Comparison of ENCODE assay signal across 1 cellular context in the genomic region with DNA sequence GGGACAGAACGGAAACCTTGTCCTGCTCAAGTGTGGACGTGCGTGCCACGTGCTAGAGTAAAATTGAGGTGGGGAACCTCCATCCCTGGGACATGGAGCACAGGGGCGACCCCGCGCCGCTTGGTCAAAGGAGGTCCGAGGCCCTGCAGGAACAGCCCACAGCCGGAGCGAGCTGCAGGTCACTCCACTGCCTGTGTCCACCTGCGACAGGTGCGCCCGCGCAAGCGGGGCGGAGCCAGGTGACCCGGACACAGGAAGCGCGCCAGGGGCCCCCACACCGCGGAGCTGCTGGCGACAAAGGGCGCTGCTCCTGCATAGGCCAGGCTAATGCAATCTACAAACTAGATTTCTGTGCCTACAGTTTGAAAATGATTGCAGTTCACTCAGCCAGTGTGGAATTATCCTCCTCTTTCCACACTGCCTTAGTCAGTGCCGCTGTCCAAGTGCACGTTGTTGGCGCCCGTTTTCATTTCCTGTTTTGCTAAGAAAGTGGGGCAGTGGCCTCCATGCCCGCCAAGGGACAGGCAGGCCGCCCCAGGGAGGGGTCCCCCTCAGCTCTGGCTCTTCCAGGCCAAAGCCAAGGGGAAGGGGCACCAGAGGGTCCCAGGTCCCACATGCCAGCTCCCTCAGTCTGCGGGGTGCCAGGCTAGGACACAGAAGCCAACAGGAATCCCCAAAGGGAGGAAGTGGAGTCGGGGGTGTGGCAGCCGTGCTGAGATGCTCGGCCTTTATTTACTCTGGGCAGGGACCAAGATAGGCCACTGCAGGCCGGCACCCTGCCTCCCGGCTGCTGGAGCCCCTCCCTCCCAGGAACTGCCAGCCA.
TF ChIP-seq lines count a peak whose summit lies in the region.

No MANE protein-coding gene starts in this region.

TF ChIP-seq in K562, 482 proteins besides CTCF, POLR2A, EP300 and RAD21 (continued from another document and continues in another):
- TF ChIP-seq, protein P1, sequence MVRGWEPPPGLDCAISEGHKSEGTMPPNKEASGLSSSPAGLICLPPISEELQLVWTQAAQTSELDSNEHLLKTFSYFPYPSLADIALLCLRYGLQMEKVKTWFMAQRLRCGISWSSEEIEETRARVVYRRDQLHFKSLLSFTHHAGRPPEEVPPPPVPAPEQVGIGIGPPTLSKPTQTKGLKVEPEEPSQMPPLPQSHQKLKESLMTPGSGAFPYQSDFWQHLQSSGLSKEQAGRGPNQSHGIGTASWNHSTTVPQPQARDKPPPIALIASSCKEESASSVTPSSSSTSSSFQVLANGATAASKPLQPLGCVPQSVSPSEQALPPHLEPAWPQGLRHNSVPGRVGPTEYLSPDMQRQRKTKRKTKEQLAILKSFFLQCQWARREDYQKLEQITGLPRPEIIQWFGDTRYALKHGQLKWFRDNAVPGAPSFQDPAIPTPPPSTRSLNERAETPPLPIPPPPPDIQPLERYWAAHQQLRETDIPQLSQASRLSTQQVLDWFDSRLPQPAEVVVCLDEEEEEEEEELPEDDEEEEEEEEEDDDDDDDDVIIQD (CRISPR knock-in tag; IDR thresholded peaks at IDR 0.05) = no peak
- TF ChIP-seq ZNF143 (CRISPR knock-in tag; IDR thresholded peaks at IDR 0.05) (no peak), RCOR1 (IDR thresholded peaks at IDR 0.05; ENCODE audit: borderline replicate concordance in 1 of 2, low read depth in 2 of 2, low read length in 2 of 2) (peak in 1 of 2 experiments; percentile 59; a peak in 1 of 4 replicates), ETV6 (IDR thresholded peaks at IDR 0.05; ENCODE audit: borderline replicate concordance in 1 of 2, low read depth in 2 of 2, low read length in 1 of 2) (no peak), ETV6 (CRISPR knock-in tag; IDR thresholded peaks at IDR 0.05; ENCODE audit: borderline replicate concordance) (no peak), CREBBP (IDR thresholded peaks at IDR 0.05; ENCODE audit: low read depth, low read length) (no peak), ZSCAN29 (IDR thresholded peaks at IDR 0.05) (no peak), HNRNPUL1 (IDR thresholded peaks at IDR 0.05; ENCODE audit: low read length) (no peak), SPI1 (IDR thresholded peaks at IDR 0.05; ENCODE audit: borderline replicate concordance, low read depth, low read length) (peak; percentile 94), STAT5A (IDR thresholded peaks at IDR 0.05; ENCODE audit: borderline replicate concordance, low read length) (no peak), SNRNP70 (optimal IDR thresholded peaks at IDR 0.05; ENCODE audit: low read depth, low read length) (no peak), MAZ (CRISPR knock-in tag; conservative IDR thresholded peaks at IDR 0.05 in 1 of 2, IDR thresholded peaks at IDR 0.05 in 1 of 2) (peak in 1 of 2 experiments; percentile 1; a peak in 1 of 4 replicates), MTA3 (IDR thresholded peaks at IDR 0.05; ENCODE audit: borderline replicate concordance) (peak; percentile 27; the same call in 1 of the 2 replicates), TAF1 (IDR thresholded peaks at IDR 0.05; ENCODE audit: control insufficient read depth, extremely low read depth, insufficient read depth, low read length, severe bottlenecking) (peak; percentile 37), ZNF324 (CRISPR knock-in tag; IDR thresholded peaks at IDR 0.05) (no peak), SMARCA5 (IDR thresholded peaks at IDR 0.05) (no peak), TEAD4 (IDR thresholded peaks at IDR 0.05; ENCODE audit: low read length) (no peak; the same call in 1 of the 2 replicates), TEAD4 (CRISPR knock-in tag; IDR thresholded peaks at IDR 0.05; ENCODE audit: borderline replicate concordance) (0 out of 2 replicates have a peak, but pooled peaks have one; percentile 25), ZBTB17 (CRISPR knock-in tag; IDR thresholded peaks at IDR 0.05) (peak; percentile 9), KAT2B (IDR thresholded peaks at IDR 0.05; ENCODE audit: low read depth, low read length) (no peak), RFX7 (CRISPR knock-in tag; IDR thresholded peaks at IDR 0.05) (no peak), ZNF830 (CRISPR knock-in tag; IDR thresholded peaks at IDR 0.05) (no peak), PHF21A (IDR thresholded peaks at IDR 0.05; ENCODE audit: borderline replicate concordance, low read depth) (no peak), POLR3G (IDR thresholded peaks at IDR 0.05; ENCODE audit: extremely low read depth, insufficient read length, insufficient replicate concordance) (no peak), SIN3B (IDR thresholded peaks at IDR 0.05; ENCODE audit: low read depth) (no peak), XRCC5 (IDR thresholded peaks at IDR 0.05; ENCODE audit: low read depth, low read length) (no peak), ZNF561 (CRISPR knock-in tag; conservative IDR thresholded peaks at IDR 0.05) (no peak), CBX1 (IDR thresholded peaks at IDR 0.05; ENCODE audit: low read depth) (no peak), BRD4 (IDR thresholded peaks at IDR 0.05) (no peak), ZNF134 (CRISPR knock-in tag; conservative IDR thresholded peaks at IDR 0.05) (no peak), SLC30A9 (CRISPR knock-in tag; IDR thresholded peaks at IDR 0.05) (no peak), FOSL1 (tag; conservative IDR thresholded peaks at IDR 0.05) (no peak), GATAD2B (IDR thresholded peaks at IDR 0.05; ENCODE audit: borderline replicate concordance) (no peak), ZNF589 (CRISPR knock-in tag; IDR thresholded peaks at IDR 0.05; ENCODE audit: low read depth) (no peak; the same call in 1 of the 2 replicates), ZNF785 (CRISPR knock-in tag; IDR thresholded peaks at IDR 0.05) (no peak), MYC (IDR thresholded peaks at IDR 0.05; ENCODE audit: low read depth, low read length) (peak; percentile 86), MYC (CRISPR knock-in tag; IDR thresholded peaks at IDR 0.05; ENCODE audit: borderline replicate concordance, low read depth) (peak; percentile 71; the same call in 1 of the 2 replicates), SIX5 (IDR thresholded peaks at IDR 0.05; ENCODE audit: borderline replicate concordance in 1 of 2, insufficient read depth in 1 of 2, low read depth in 1 of 2, low read length in 2 of 2) (no peak), ARID2 (IDR thresholded peaks at IDR 0.05) (no peak), SMARCA4 (IDR thresholded peaks at IDR 0.05) (no peak), ZNF764 (CRISPR knock-in tag; IDR thresholded peaks at IDR 0.05; ENCODE audit: low read depth) (no peak), SIN3A (IDR thresholded peaks at IDR 0.05; ENCODE audit: borderline replicate concordance in 2 of 2, control insufficient read depth in 1 of 2, low read depth in 2 of 2, low read length in 2 of 2) (peak in 1 of 2 experiments; percentile 50; a peak in 1 of 4 replicates), POLR2G (IDR thresholded peaks at IDR 0.05; ENCODE audit: low read depth, low read length) (peak; percentile 86)
- TF ChIP-seq, protein P2, sequence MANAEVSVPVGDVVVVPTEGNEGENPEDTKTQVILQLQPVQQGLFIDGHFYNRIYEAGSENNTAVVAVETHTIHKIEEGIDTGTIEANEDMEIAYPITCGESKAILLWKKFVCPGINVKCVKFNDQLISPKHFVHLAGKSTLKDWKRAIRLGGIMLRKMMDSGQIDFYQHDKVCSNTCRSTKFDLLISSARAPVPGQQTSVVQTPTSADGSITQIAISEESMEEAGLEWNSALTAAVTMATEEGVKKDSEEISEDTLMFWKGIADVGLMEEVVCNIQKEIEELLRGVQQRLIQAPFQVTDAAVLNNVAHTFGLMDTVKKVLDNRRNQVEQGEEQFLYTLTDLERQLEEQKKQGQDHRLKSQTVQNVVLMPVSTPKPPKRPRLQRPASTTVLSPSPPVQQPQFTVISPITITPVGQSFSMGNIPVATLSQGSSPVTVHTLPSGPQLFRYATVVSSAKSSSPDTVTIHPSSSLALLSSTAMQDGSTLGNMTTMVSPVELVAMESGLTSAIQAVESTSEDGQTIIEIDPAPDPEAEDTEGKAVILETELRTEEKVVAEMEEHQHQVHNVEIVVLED (CRISPR knock-in tag; IDR thresholded peaks at IDR 0.05) = no peak
- TF ChIP-seq, protein P3, sequence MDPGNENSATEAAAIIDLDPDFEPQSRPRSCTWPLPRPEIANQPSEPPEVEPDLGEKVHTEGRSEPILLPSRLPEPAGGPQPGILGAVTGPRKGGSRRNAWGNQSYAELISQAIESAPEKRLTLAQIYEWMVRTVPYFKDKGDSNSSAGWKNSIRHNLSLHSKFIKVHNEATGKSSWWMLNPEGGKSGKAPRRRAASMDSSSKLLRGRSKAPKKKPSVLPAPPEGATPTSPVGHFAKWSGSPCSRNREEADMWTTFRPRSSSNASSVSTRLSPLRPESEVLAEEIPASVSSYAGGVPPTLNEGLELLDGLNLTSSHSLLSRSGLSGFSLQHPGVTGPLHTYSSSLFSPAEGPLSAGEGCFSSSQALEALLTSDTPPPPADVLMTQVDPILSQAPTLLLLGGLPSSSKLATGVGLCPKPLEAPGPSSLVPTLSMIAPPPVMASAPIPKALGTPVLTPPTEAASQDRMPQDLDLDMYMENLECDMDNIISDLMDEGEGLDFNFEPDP (CRISPR knock-in tag; IDR thresholded peaks at IDR 0.05) = no peak
- TF ChIP-seq, protein P4, sequence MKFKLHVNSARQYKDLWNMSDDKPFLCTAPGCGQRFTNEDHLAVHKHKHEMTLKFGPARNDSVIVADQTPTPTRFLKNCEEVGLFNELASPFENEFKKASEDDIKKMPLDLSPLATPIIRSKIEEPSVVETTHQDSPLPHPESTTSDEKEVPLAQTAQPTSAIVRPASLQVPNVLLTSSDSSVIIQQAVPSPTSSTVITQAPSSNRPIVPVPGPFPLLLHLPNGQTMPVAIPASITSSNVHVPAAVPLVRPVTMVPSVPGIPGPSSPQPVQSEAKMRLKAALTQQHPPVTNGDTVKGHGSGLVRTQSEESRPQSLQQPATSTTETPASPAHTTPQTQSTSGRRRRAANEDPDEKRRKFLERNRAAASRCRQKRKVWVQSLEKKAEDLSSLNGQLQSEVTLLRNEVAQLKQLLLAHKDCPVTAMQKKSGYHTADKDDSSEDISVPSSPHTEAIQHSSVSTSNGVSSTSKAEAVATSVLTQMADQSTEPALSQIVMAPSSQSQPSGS (CRISPR knock-in tag; IDR thresholded peaks at IDR 0.05) = no peak
- TF ChIP-seq, protein P5, sequence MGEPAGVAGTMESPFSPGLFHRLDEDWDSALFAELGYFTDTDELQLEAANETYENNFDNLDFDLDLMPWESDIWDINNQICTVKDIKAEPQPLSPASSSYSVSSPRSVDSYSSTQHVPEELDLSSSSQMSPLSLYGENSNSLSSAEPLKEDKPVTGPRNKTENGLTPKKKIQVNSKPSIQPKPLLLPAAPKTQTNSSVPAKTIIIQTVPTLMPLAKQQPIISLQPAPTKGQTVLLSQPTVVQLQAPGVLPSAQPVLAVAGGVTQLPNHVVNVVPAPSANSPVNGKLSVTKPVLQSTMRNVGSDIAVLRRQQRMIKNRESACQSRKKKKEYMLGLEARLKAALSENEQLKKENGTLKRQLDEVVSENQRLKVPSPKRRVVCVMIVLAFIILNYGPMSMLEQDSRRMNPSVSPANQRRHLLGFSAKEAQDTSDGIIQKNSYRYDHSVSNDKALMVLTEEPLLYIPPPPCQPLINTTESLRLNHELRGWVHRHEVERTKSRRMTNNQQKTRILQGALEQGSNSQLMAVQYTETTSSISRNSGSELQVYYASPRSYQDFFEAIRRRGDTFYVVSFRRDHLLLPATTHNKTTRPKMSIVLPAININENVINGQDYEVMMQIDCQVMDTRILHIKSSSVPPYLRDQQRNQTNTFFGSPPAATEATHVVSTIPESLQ (CRISPR knock-in tag; IDR thresholded peaks at IDR 0.05) = no peak
- TF ChIP-seq, protein P6, sequence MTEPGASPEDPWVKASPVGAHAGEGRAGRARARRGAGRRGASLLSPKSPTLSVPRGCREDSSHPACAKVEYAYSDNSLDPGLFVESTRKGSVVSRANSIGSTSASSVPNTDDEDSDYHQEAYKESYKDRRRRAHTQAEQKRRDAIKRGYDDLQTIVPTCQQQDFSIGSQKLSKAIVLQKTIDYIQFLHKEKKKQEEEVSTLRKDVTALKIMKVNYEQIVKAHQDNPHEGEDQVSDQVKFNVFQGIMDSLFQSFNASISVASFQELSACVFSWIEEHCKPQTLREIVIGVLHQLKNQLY (CRISPR knock-in tag; conservative IDR thresholded peaks at IDR 0.05) = peak in 1 of 2 experiments; percentile 1; a peak in 1 of 4 replicates
- TF ChIP-seq, protein P7, sequence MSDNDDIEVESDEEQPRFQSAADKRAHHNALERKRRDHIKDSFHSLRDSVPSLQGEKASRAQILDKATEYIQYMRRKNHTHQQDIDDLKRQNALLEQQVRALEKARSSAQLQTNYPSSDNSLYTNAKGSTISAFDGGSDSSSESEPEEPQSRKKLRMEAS (CRISPR knock-in tag; IDR thresholded peaks at IDR 0.05) = peak; percentile 84
- TF ChIP-seq, protein P8, sequence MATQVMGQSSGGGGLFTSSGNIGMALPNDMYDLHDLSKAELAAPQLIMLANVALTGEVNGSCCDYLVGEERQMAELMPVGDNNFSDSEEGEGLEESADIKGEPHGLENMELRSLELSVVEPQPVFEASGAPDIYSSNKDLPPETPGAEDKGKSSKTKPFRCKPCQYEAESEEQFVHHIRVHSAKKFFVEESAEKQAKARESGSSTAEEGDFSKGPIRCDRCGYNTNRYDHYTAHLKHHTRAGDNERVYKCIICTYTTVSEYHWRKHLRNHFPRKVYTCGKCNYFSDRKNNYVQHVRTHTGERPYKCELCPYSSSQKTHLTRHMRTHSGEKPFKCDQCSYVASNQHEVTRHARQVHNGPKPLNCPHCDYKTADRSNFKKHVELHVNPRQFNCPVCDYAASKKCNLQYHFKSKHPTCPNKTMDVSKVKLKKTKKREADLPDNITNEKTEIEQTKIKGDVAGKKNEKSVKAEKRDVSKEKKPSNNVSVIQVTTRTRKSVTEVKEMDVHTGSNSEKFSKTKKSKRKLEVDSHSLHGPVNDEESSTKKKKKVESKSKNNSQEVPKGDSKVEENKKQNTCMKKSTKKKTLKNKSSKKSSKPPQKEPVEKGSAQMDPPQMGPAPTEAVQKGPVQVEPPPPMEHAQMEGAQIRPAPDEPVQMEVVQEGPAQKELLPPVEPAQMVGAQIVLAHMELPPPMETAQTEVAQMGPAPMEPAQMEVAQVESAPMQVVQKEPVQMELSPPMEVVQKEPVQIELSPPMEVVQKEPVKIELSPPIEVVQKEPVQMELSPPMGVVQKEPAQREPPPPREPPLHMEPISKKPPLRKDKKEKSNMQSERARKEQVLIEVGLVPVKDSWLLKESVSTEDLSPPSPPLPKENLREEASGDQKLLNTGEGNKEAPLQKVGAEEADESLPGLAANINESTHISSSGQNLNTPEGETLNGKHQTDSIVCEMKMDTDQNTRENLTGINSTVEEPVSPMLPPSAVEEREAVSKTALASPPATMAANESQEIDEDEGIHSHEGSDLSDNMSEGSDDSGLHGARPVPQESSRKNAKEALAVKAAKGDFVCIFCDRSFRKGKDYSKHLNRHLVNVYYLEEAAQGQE (CRISPR knock-in tag; IDR thresholded peaks at IDR 0.05; ENCODE audit: low read depth) = peak; percentile 32; the same call in 1 of the 2 replicates
- TF ChIP-seq, protein P9, sequence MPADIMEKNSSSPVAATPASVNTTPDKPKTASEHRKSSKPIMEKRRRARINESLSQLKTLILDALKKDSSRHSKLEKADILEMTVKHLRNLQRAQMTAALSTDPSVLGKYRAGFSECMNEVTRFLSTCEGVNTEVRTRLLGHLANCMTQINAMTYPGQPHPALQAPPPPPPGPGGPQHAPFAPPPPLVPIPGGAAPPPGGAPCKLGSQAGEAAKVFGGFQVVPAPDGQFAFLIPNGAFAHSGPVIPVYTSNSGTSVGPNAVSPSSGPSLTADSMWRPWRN (IDR thresholded peaks at IDR 0.05; ENCODE audit: low read depth) = no peak
